ENCODE assay signal across 8 cellular contexts in the genomic region with DNA sequence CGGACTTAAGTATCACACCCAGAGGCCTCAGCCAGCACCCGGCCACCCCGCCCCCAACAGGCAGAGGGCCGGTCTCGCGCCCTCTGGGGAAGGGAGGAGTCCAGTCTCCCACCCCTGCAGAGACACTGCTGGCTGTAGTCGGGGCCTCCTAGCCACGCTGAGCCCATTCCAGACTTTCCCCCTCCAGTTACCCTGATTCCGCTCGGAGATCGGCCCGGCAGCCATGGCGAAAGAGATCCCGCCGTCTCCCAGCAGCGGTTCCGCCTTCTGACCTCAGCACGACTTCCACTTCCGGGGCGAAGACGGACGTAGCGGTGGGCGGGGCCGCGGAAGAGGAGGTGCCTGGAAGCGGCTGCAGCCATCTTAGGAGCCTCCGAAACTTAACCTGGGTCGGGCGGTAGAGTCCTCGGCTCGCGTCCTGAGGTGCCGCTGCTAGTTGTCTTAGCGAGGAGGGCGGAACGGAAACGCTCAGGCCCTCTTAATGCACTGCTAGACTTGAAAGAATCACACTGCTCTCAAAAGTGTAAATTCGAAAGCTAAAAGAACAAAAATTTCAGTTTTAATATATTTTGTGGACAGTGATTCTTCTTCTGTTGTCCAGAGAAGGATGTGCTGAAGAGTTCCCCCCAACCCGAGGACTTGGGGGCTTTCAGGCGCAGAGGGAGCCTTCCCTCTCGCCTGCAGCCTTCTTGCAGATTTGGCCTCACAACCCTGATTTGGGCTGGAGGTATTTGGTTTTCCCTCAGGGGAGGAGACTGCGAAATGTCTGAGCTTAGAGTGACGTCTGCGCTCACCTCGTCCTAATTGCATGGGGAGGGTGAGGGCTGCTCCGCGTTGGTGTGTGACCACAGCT. TPM values are rescaled to one million over a fixed set of nuclear protein-coding genes. Genes with fewer than 3 reads are reported as not detected.
DNase-seq lines count a peak whose midpoint lies in the region; ATAC-seq, FAIRE-seq and TF ChIP-seq lines count a peak whose summit lies in the region.

Gene SF3B4, minus strand, starts transcription at position 269 of the 853 bp plus-strand sequence. Its CDS starts 44 bp downstream, at position 225.

- H2BK20ac ChIP-seq in IMR-90 (ENCODE audit: low read depth, low read length): no peak within 1 kb of the TSS

- TF ChIP-seq POLR2A in IMR-90 (IDR thresholded peaks at IDR 0.05; ENCODE audit: low read depth, low read length) (peak; percentile 91), endothelial cell of umbilical vein (IDR thresholded peaks at IDR 0.05; ENCODE audit: low read depth, low read length) (peak; percentile 97)

- H3K4me2 ChIP-seq in IMR-90 (ENCODE audit: low read depth, low read length): peak within 1 kb of the TSS; percentile 91
- peak within 1 kb of the TSS; percentile 93 for H3K4me2 ChIP-seq in OCI-LY7 (ENCODE audit: low read length)
- H3K4me2 ChIP-seq in endothelial cell of umbilical vein (ENCODE audit: insufficient read depth, low read length): peak within 1 kb of the TSS; percentile 97

- peak within 1 kb of the TSS; percentile 91 to 98 for H4K8ac ChIP-seq in IMR-90 (ENCODE audit: low read depth in 2 of 2, low read length in 2 of 2)

- H3K9me3 ChIP-seq in IMR-90 (ENCODE audit: control insufficient read depth, insufficient read depth, low read length): no peaks in the 10 kb centered on the region
- H3K9me3 ChIP-seq in OCI-LY7 (ENCODE audit: low read length): no peaks in the 10 kb centered on the region
- no peaks in the 10 kb centered on the region for H3K9me3 ChIP-seq in endothelial cell of umbilical vein (replicated peaks; ENCODE audit: control insufficient read depth, insufficient read depth, low read length)

- H3K4me1 ChIP-seq in IMR-90 (ENCODE audit: control insufficient read depth, insufficient read depth, low read length): peaks cover 5% of the 10 kb centered on the region
- peaks cover 37% of the 10 kb centered on the region for H3K4me1 ChIP-seq in OCI-LY7 (ENCODE audit: insufficient read depth, low read length, poor library complexity, severe bottlenecking)
- H3K4me1 ChIP-seq in endothelial cell of umbilical vein (ENCODE audit: control insufficient read depth, extremely low read depth, insufficient read depth, low read length): peaks cover 27% of the 10 kb centered on the region

- H3K9me1 ChIP-seq in IMR-90 (ENCODE audit: insufficient read depth, low read length): peaks cover 12% of the 10 kb centered on the region
- H3K9me1 ChIP-seq in endothelial cell of umbilical vein (replicated peaks; ENCODE audit: control insufficient read depth, extremely low read depth, insufficient read depth, low read length): no peaks in the 10 kb centered on the region

- dilution Hi-C loops in IMR-90 (cut with HindIII; ENCODE audit: low sequenced_read_pairs, unreplicated experiment) (no loop called here), endothelial cell of umbilical vein (cut with MboI; ENCODE audit: extremely low pct_ligation_motif_present, low sequenced_read_pairs) (no loop called here)

- H3K36me3 ChIP-seq in IMR-90 (ENCODE audit: control insufficient read depth, insufficient read depth, low read length) (peaks cover 34% of the 10 kb centered on the region), OCI-LY7 (ENCODE audit: insufficient read depth, low read length) (peaks cover 43% of the 10 kb centered on the region), endothelial cell of umbilical vein (ENCODE audit: control insufficient read depth in 2 of 2, extremely low read depth in 1 of 2, insufficient read depth in 2 of 2, low read length in 2 of 2) (peaks cover 17 to 26% of the 10 kb centered on the region in 2 experiments)

- H3K23ac ChIP-seq in IMR-90 (ENCODE audit: low read depth, low read length): peak within 1 kb of the TSS; percentile 91

- H2AK9ac ChIP-seq in IMR-90 (replicated peaks; ENCODE audit: low read depth, low read length, poor library complexity): peak within 1 kb of the TSS; percentile 94

- H2BK15ac ChIP-seq in IMR-90 (ENCODE audit: low read depth, low read length): peak within 1 kb of the TSS; percentile 63; the same call in 1 of the 3 replicates

- H2BK5ac ChIP-seq in IMR-90 (ENCODE audit: low read depth, low read length, poor library complexity, severe bottlenecking): peak within 1 kb of the TSS; percentile 82

- peak within 1 kb of the TSS; percentile 91 for H3K4ac ChIP-seq in IMR-90 (ENCODE audit: low read depth, low read length)

- H2AK5ac ChIP-seq in IMR-90 (ENCODE audit: low read depth, low read length): peak within 1 kb of the TSS; percentile 98

- H3K18ac ChIP-seq in IMR-90 (ENCODE audit: low read depth, low read length): peak within 1 kb of the TSS; percentile 68

- H4K91ac ChIP-seq in IMR-90 (ENCODE audit: insufficient read depth, low read depth, low read length): peak within 1 kb of the TSS; percentile 86

- H2AFZ ChIP-seq in IMR-90 (replicated peaks; ENCODE audit: low read length, poor library complexity) (peak within 1 kb of the TSS; percentile 94), OCI-LY7 (ENCODE audit: low read length) (peak within 1 kb of the TSS; percentile 67; the same call in 1 of the 2 replicates), endothelial cell of umbilical vein (ENCODE audit: low read depth, low read length) (peak within 1 kb of the TSS; percentile 78)

- H3K27me3 ChIP-seq in IMR-90 (ENCODE audit: control insufficient read depth, insufficient read depth, low read length) (no peaks in the 10 kb centered on the region), endothelial cell of umbilical vein (ENCODE audit: control insufficient read depth in 2 of 2, insufficient read depth in 2 of 2, low read length in 2 of 2) (no peaks in the 10 kb centered on the region)

- TF ChIP-seq CTCF in IMR-90 (conservative IDR thresholded peaks at IDR 0.05; ENCODE audit: low read depth, low read length) (no peak), OCI-LY7 (conservative IDR thresholded peaks at IDR 0.05; ENCODE audit: low read length) (no peak), endothelial cell of umbilical vein (IDR thresholded peaks at IDR 0.05; ENCODE audit: extremely low read depth in 1 of 2, insufficient read depth in 1 of 2, low read depth in 1 of 2, low read length in 2 of 2) (peak in 1 of 2 donors; percentile 13)

- CTCF ChIA-PET in IMR-90 (lab: Yijun Ruan, JAX): no interaction called here
- CTCF ChIA-PET in OCI-LY7 (lab: Charles Lee; ENCODE audit: unreplicated experiment): no interaction called here
- CTCF ChIA-PET in endothelial cell of umbilical vein (lab: Charles Lee): interaction anchor here (0.7 to 1.1 kb wide), 3 partner anchors 10 to 259 kb away, joined by 3 read pairs; no protein-coding TSS in a partner anchor

- H3K4me3 ChIP-seq in IMR-90 (ENCODE audit: insufficient read depth, low read depth, low read length): peak within 1 kb of the TSS; percentile 89
- H3K4me3 ChIP-seq in OCI-LY7 (ENCODE audit: low read depth, low read length, poor library complexity, severe bottlenecking): peak within 1 kb of the TSS; percentile 81
- H3K4me3 ChIP-seq in endothelial cell of umbilical vein (replicated peaks in 1 of 3; ENCODE audit: insufficient read depth in 1 of 3, low read depth in 1 of 3, low read length in 3 of 3): peak within 1 kb of the TSS; percentile 65 to 88 (median 77)

- peaks cover 8% of the 10 kb centered on the region; the same call in 1 of the 2 replicates for H4K20me1 ChIP-seq in IMR-90 (ENCODE audit: insufficient read depth, low read length)
- H4K20me1 ChIP-seq in OCI-LY7 (ENCODE audit: insufficient read depth, low read length): peaks cover 6% of the 10 kb centered on the region; the same call in 1 of the 2 replicates
- no peaks in the 10 kb centered on the region for H4K20me1 ChIP-seq in endothelial cell of umbilical vein (replicated peaks; ENCODE audit: control insufficient read depth, extremely low read depth, insufficient read depth, low read length)

- H2BK120ac ChIP-seq in IMR-90 (ENCODE audit: low read depth, low read length): peak within 1 kb of the TSS; percentile 37; the same call in 1 of the 2 replicates

- H3K79me2 ChIP-seq in OCI-LY7 (ENCODE audit: insufficient read depth, low read depth, low read length) (peaks cover 24% of the 10 kb centered on the region), endothelial cell of umbilical vein (ENCODE audit: control insufficient read depth, insufficient read depth, low read length) (peaks cover 30% of the 10 kb centered on the region)

- H3K9ac ChIP-seq in IMR-90 (ENCODE audit: low read depth, low read length) (peak within 1 kb of the TSS; percentile 94), endothelial cell of umbilical vein (replicated peaks; ENCODE audit: extremely low read depth, insufficient read depth, low read length) (peak within 1 kb of the TSS; percentile 86)

- peak; percentile 94 for ATAC-seq in GM21529 (IDR thresholded peaks at IDR 0.05; ENCODE audit: unreplicated experiment)
- ATAC-seq in IMR-90 (ENCODE audit: low read depth): peak; percentile 98

- no peak for TF ChIP-seq RAD21 in IMR-90 (IDR thresholded peaks at IDR 0.05; ENCODE audit: low read length)

- FAIRE-seq in endothelial cell of umbilical vein (lab: Jason Lieb, UNC): peak; percentile 94

- no peaks in the 10 kb centered on the region for H3K9me2 ChIP-seq in OCI-LY7 (ENCODE audit: insufficient read depth, low read length)

- BruUV-seq in IMR-90 (replicated peaks; lab: Mats Ljungman, UMichigan) (no TSS peak), OCI-LY7 (replicated peaks; lab: Mats Ljungman, UMichigan) (TSS peak; percentile 99), endothelial cell of umbilical vein (replicated peaks; lab: Mats Ljungman, UMichigan) (TSS peak; percentile 96)

- DNase-seq in DMS114 treated with DMSO at 0.1 percent for 48 hours (lab: John Stamatoyannopoulos, UW; ENCODE audit: unreplicated experiment): peak; percentile 99
- peak; percentile 89 for DNase-seq in IMR-90
- DNase-seq in OCI-LY7 (ENCODE audit: low spot score): peak; percentile 96
- peak; percentile 91 for DNase-seq in activated T-cell treated with anti-CD3 and anti-CD28 coated beads for 1 hour (ENCODE audit: low read depth)
- peak; percentile 94 for DNase-seq in endothelial cell of umbilical vein (ENCODE audit: low read depth, low spot score)
- peak; percentile 92 for DNase-seq in middle frontal gyrus (ENCODE audit: extremely low spot score, low spot score)
- peak; percentile 90 to 92 for DNase-seq in stimulated activated CD8-positive, alpha-beta memory T cell treated with anti-CD3 and anti-CD28 coated beads, Interleukin-2, amount 100 ng/mL, for 1 hour (ENCODE audit: low read depth in 2 of 2)

- in situ Hi-C loops in IMR-90 (cut with MboI; ENCODE audit: low sequenced_read_pairs): no loop called here

- peaks cover 29 to 66% of the 10 kb centered on the region in 2 experiments for H3K79me1 ChIP-seq in IMR-90 (ENCODE audit: low read depth in 1 of 2, low read length in 2 of 2)

- peak within 1 kb of the TSS; percentile 92 for H3K14ac ChIP-seq in IMR-90 (replicated peaks; ENCODE audit: low read depth, low read length)

- H3K56ac ChIP-seq in IMR-90 (ENCODE audit: extremely low read depth, insufficient read depth, low read length): peak within 1 kb of the TSS; percentile 93

- WGBS in IMR-90 (ENCODE audit: extremely low coverage in 2 of 2, insufficient read length in 1 of 2), 2 experiments: 0% methylated on average over 15 of the region's 48 CpGs; no CpG with 5 or more reads in 1 of the 2 experiments

- peak within 1 kb of the TSS; percentile 90 for H4K5ac ChIP-seq in IMR-90 (ENCODE audit: low read depth, low read length)

- intact Hi-C loops in IMR-90 (cut with micrococcal nuclease): no loop called here
- intact Hi-C loops in OCI-LY7 (cut with micrococcal nuclease; ENCODE audit: unreplicated experiment): loop anchor here (2.0 kb wide), 1 partner anchor 39 kb away; no protein-coding TSS in a partner anchor
- intact Hi-C loops in endothelial cell of umbilical vein (cut with micrococcal nuclease): loop anchor here (1.0 kb wide), 3 partner anchors 9 to 39 kb away; no protein-coding TSS in a partner anchor

- POLR2A ChIA-PET in IMR-90 (lab: Charles Lee; ENCODE audit: unreplicated experiment): interaction anchor here (0.7 to 1.2 kb wide), 2 partner anchors 10 to 40 kb away, joined by 3 to 6 read pairs; a partner anchor contains a TSS
- POLR2A ChIA-PET in OCI-LY7 (lab: Charles Lee): interaction anchor here (0.7 to 1.5 kb wide), 8 partner anchors 10 to 234 kb away, joined by 3 to 5 read pairs (median 3); a partner anchor contains a TSS
- POLR2A ChIA-PET in endothelial cell of umbilical vein (lab: Charles Lee): interaction anchor here (1.0 kb wide), 1 partner anchor 41 kb away, joined by 7 read pairs; a partner anchor contains a TSS

- H3K27ac ChIP-seq in IMR-90 (ENCODE audit: insufficient read depth, low read length) (peak within 1 kb of the TSS; percentile 91), OCI-LY7 (ENCODE audit: low read depth, low read length, poor library complexity, severe bottlenecking) (peak within 1 kb of the TSS; percentile 89), endothelial cell of umbilical vein (ENCODE audit: insufficient read depth, low read depth, low read length) (peak within 1 kb of the TSS; percentile 74)

RNA-seq across cellular contexts. Expression of gene SF3B4, which starts in this region (rescaled TPM):
- total RNA-seq in IMR-90 (2012; rRNA removed) (6.6 and 11.4 TPM in 2 replicates), OCI-LY7 (2022) (64.6 and 70.4 TPM in 2 replicates), endothelial cell of umbilical vein (68.7 and 74.4 TPM in 2 replicates)
- polyA plus RNA-seq in IMR-90 (2012; rRNA removed) (62.6 and 64.4 TPM in 2 replicates), endothelial cell of umbilical vein (61.2 and 62.7 TPM in 2 replicates)
- 29.9 and 58.3 TPM in 2 replicates for polyA plus RNA-seq in IMR-90 (2012; cell fraction: cytosol; rRNA removed)
- polyA plus RNA-seq in IMR-90 (2012; cell fraction: nucleus; rRNA removed; ENCODE audit: low replicate concordance): 49.8 and 67.0 TPM in 2 replicates
- total RNA-seq in OCI-LY7 (2014; rRNA removed; shearing (Covaris generic)): 16.7 and 18.0 TPM in 2 replicates
- polyA plus RNA-seq in endothelial cell of umbilical vein (2011; cell fraction: cytosol; rRNA removed): 45.3 and 45.4 TPM in 2 replicates
- 33.4 and 44.2 TPM in 2 replicates for polyA plus RNA-seq in endothelial cell of umbilical vein (2011; cell fraction: nucleus; rRNA removed)
- 43.0 and 79.3 TPM in 2 replicates for polyA plus RNA-seq in endothelial cell of umbilical vein (2012)
- 36.7 and 43.3 TPM in 2 replicates for polyA minus RNA-seq in endothelial cell of umbilical vein
- 38.5 TPM for polyA minus RNA-seq in endothelial cell of umbilical vein (2011; cell fraction: cytosol; rRNA and poly(A)+ RNA removed)
- 17.8 and 34.2 TPM in 2 replicates for polyA minus RNA-seq in endothelial cell of umbilical vein (2011; cell fraction: nucleus; rRNA and poly(A)+ RNA removed)

Comparison
In these comparisons a context has a peak if more than half of its experiments do, and no peak if none do; other contexts are left out.
1. Peak in every context shown above with its lines: DNase-seq, ATAC-seq, H3K4me3 ChIP-seq and H3K27ac ChIP-seq.